Comparison of ENCODE assay signal across 1 cellular context in the genomic region with DNA sequence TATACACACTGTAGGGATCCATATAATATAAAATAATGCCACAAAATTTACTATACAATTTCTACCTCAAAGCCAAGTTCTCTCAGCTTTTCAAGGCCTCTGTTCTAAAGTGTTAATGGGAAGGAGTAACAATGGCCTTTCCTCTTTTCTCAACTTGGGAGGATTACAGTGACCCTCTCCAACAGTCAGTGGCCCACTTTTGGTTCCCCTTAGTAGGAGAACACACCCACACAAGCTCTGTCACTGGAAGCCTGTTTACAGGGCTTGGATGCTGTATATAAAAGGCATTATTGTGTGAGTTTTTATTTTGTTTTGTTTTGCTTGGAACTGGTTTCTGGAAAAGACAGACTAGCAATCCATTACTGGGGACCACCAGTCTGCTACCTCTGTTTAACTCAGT.
TF ChIP-seq lines count a peak whose summit lies in the region.

No MANE protein-coding gene starts in this region.

TF ChIP-seq in GM23338, 12 proteins besides CTCF, POLR2A, EP300 and RAD21 (continued from another document):
- TF ChIP-seq, protein P1, sequence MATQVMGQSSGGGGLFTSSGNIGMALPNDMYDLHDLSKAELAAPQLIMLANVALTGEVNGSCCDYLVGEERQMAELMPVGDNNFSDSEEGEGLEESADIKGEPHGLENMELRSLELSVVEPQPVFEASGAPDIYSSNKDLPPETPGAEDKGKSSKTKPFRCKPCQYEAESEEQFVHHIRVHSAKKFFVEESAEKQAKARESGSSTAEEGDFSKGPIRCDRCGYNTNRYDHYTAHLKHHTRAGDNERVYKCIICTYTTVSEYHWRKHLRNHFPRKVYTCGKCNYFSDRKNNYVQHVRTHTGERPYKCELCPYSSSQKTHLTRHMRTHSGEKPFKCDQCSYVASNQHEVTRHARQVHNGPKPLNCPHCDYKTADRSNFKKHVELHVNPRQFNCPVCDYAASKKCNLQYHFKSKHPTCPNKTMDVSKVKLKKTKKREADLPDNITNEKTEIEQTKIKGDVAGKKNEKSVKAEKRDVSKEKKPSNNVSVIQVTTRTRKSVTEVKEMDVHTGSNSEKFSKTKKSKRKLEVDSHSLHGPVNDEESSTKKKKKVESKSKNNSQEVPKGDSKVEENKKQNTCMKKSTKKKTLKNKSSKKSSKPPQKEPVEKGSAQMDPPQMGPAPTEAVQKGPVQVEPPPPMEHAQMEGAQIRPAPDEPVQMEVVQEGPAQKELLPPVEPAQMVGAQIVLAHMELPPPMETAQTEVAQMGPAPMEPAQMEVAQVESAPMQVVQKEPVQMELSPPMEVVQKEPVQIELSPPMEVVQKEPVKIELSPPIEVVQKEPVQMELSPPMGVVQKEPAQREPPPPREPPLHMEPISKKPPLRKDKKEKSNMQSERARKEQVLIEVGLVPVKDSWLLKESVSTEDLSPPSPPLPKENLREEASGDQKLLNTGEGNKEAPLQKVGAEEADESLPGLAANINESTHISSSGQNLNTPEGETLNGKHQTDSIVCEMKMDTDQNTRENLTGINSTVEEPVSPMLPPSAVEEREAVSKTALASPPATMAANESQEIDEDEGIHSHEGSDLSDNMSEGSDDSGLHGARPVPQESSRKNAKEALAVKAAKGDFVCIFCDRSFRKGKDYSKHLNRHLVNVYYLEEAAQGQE (IDR thresholded peaks at IDR 0.05; ENCODE audit: unreplicated experiment): no peak
- TF ChIP-seq JUNB (IDR thresholded peaks at IDR 0.05; ENCODE audit: unreplicated experiment) (no peak), EZH2phosphoT487 (IDR thresholded peaks at IDR 0.05; ENCODE audit: unreplicated experiment) (no peak)
